In the genomic region with DNA sequence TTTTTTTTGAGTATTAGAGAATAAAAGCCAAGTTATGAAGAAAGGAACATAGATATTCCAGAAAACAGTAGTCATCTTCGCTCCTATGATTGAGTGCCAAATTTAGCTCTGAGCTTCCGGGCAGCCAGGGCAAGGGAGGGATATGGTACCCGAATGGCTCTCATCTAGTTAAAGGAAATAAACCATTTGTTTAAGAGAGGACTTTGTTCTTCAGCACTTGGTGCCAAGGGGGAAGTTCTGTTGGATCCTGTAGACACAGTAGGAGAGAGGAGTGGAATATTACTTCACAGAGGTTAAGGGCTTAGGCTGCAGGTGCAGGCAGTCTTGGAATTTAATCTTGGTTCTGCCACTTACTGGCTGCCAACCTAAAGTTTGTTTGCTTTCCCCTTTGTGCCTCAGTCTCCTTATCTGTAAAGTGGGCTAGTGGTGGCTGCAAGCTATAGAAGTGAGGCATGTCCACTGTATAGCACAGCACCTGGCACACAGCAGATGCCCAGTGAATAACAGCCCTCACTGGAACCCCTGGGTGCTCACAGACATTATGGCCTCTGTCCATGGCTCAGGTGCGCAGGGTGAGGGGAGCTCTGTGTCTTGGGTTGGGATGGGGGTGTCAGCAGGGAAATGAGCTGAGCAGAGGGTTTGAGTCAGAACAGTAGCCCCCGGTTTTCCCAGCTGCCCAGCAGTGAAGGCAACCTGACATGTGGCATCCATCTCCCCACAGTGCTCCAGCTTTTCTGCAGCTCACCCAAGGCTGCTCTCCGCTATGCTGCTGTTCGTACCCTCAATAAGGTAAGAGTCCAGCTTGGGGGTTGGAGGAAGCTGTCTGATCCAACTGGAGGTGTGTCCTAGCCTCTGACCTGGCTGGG, we compare ENCODE assay signal across 19 cellular contexts. TPM values are rescaled to one million over a fixed set of nuclear protein-coding genes. Genes with fewer than 3 reads are reported as not detected.
A peak's percentile ranks its signal among the peaks of the same experiment; 100 is the strongest.
DNase-seq lines count a peak whose midpoint lies in the region; ATAC-seq and TF ChIP-seq lines count a peak whose summit lies in the region.
"Had no signal": no experiment of that assay in that cellular context is flagged by ENCODE, and none has a peak within 500 bp of the region (broad histone marks: within the 10 kb centered on the region; RNA-seq: fewer than 3 reads in every experiment).

No MANE protein-coding gene starts in this region.

- peaks cover 7% of the 10 kb centered on the region for H3K4me1 Mint-ChIP-seq in activated naive CD8-positive, alpha-beta T cell (ENCODE audit: low read depth)
- peaks cover 2% of the 10 kb centered on the region for H3K4me1 Mint-ChIP-seq in activated naive CD8-positive, alpha-beta T cell treated with anti-CD3 and anti-CD28 coated beads for 36 hours
- peaks cover 8 to 14% of the 10 kb centered on the region in 2 donors for H3K4me1 Mint-ChIP-seq in effector memory CD8-positive, alpha-beta T cell (ENCODE audit: low read depth in 2 of 2)
- H3K4me1 Mint-ChIP-seq in naive thymus-derived CD8-positive, alpha-beta T cell, result peaks cover 2 to 14% (median 12%) of the 10 kb centered on the region in 4 donors

- no peaks in the 10 kb centered on the region for H3K27me3 Mint-ChIP-seq in activated naive CD8-positive, alpha-beta T cell
- no peaks in the 10 kb centered on the region for H3K27me3 Mint-ChIP-seq in activated naive CD8-positive, alpha-beta T cell treated with anti-CD3 and anti-CD28 coated beads for 36 hours
- no peaks in the 10 kb centered on the region for H3K27me3 Mint-ChIP-seq in effector memory CD8-positive, alpha-beta T cell
- H3K27me3 Mint-ChIP-seq in naive thymus-derived CD8-positive, alpha-beta T cell, result no peaks in the 10 kb centered on the region
- H3K27me3 Mint-ChIP-seq: CD8-positive, alpha-beta memory T cell; IgD-negative memory B cell had no signal

- H3K4me3 Mint-ChIP-seq in activated naive CD8-positive, alpha-beta T cell, result no peak overlapping the region
- H3K4me3 Mint-ChIP-seq in activated naive CD8-positive, alpha-beta T cell treated with anti-CD3 and anti-CD28 coated beads for 36 hours, result no peak overlapping the region
- no peak overlapping the region for H3K4me3 Mint-ChIP-seq in effector memory CD8-positive, alpha-beta T cell
- no peak overlapping the region for H3K4me3 Mint-ChIP-seq in naive thymus-derived CD8-positive, alpha-beta T cell
- H3K4me3 Mint-ChIP-seq: CD8-positive, alpha-beta memory T cell; IgD-negative memory B cell had no signal

- no peak for DNase-seq in activated naive CD8-positive, alpha-beta T cell treated with anti-CD3 and anti-CD28 coated beads for 36 hours
- DNase-seq in effector memory CD8-positive, alpha-beta T cell, result no peak
- DNase-seq in upper lobe of right lung, result peak; percentile 37
- DNase-seq in WERI-Rb-1, result no peak
- no peak for DNase-seq in naive thymus-derived CD8-positive, alpha-beta T cell
- DNase-seq in NOMO-1 treated with DMSO at 0.1 percent for 48 hours (lab: John Stamatoyannopoulos, UW; ENCODE audit: unreplicated experiment), result no peak
- DNase-seq: CD8-positive, alpha-beta memory T cell; DMS79 treated with DMSO at 0.1 percent for 48 hours; H7; NCI-H1417 treated with DMSO at 0.1 percent for 48 hours; NCI-H2029 treated with DMSO at 0.1 percent for 48 hours; NCI-H510A; NCI-H774 had no signal

- no peak overlapping the region for H3K4me3 ChIP-seq in mucosa of rectum (ENCODE audit: low read length in 2 of 2)
- no peak overlapping the region for H3K4me3 ChIP-seq in upper lobe of right lung
- H3K4me3 ChIP-seq in WERI-Rb-1 (ENCODE audit: low read depth, low read length), result no peak overlapping the region
- H3K4me3 ChIP-seq: A549; BLaER1 treated with 17β-estradiol and CSF1 and Interleukin-3, amounts not matched to agents 10 nM and 100 nM had no signal

- H3K4me1 ChIP-seq in mucosa of rectum (ENCODE audit: control insufficient read depth in 2 of 2, insufficient read depth in 2 of 2, low read length in 2 of 2), result peaks cover 7% of the 10 kb centered on the region in 2 donors
- H3K4me1 ChIP-seq in upper lobe of right lung, result no peaks in the 10 kb centered on the region
- H3K4me1 ChIP-seq: A549; BLaER1 treated with 17β-estradiol and CSF1 and Interleukin-3, amounts not matched to agents 10 nM and 100 nM had no signal

- no peaks in the 10 kb centered on the region for H3K9me3 Mint-ChIP-seq in activated naive CD8-positive, alpha-beta T cell (ENCODE audit: low read depth)
- H3K9me3 Mint-ChIP-seq in activated naive CD8-positive, alpha-beta T cell treated with anti-CD3 and anti-CD28 coated beads for 36 hours, result no peaks in the 10 kb centered on the region
- H3K9me3 Mint-ChIP-seq in effector memory CD8-positive, alpha-beta T cell, result no peaks in the 10 kb centered on the region
- no peaks in the 10 kb centered on the region for H3K9me3 Mint-ChIP-seq in naive thymus-derived CD8-positive, alpha-beta T cell
- H3K9me3 Mint-ChIP-seq: CD8-positive, alpha-beta memory T cell; IgD-negative memory B cell had no signal

- POLR2A ChIA-PET in naive thymus-derived CD8-positive, alpha-beta T cell (lab: Charles Lee), result interaction anchor here (1.3 kb wide), 1 partner anchor 73 kb away, joined by 5 read pairs; no protein-coding TSS in a partner anchor

- TF ChIP-seq CTCF in upper lobe of right lung (IDR thresholded peaks at IDR 0.05), result no peak
- no peak for TF ChIP-seq CTCF in WERI-Rb-1 (IDR thresholded peaks at IDR 0.05; ENCODE audit: low read depth, low read length)

- H3K27me3 ChIP-seq in mucosa of rectum (ENCODE audit: control insufficient read depth in 2 of 2, insufficient read depth in 2 of 2, low read length in 2 of 2), result no peaks in the 10 kb centered on the region
- no peaks in the 10 kb centered on the region for H3K27me3 ChIP-seq in upper lobe of right lung
- no peaks in the 10 kb centered on the region for H3K27me3 ChIP-seq in WERI-Rb-1 (ENCODE audit: insufficient read depth, low read depth, severe bottlenecking)
- H3K27me3 ChIP-seq: BLaER1 treated with 17β-estradiol and CSF1 and Interleukin-3, amounts not matched to agents 10 nM and 100 nM had no signal

- H3K9me3 ChIP-seq in mucosa of rectum (ENCODE audit: control insufficient read depth in 2 of 2, low read length in 2 of 2) (no peaks in the 10 kb centered on the region), upper lobe of right lung (no peaks in the 10 kb centered on the region), WERI-Rb-1 (ENCODE audit: severe bottlenecking) (no peaks in the 10 kb centered on the region)
- H3K9me3 ChIP-seq: A549; BLaER1 treated with 17β-estradiol and CSF1 and Interleukin-3, amounts not matched to agents 10 nM and 100 nM had no signal

- peak overlapping the region; percentile 41 for H3K27ac Mint-ChIP-seq in activated naive CD8-positive, alpha-beta T cell
- no peak overlapping the region for H3K27ac Mint-ChIP-seq in activated naive CD8-positive, alpha-beta T cell treated with anti-CD3 and anti-CD28 coated beads for 36 hours
- H3K27ac Mint-ChIP-seq in effector memory CD8-positive, alpha-beta T cell, result peak overlapping the region; percentile 2 to 9
- peak overlapping the region in 3 of 10 donors; percentile 11 to 79 (median 43) for H3K27ac Mint-ChIP-seq in naive thymus-derived CD8-positive, alpha-beta T cell

- H3K9ac ChIP-seq in mucosa of rectum (ENCODE audit: low read depth in 1 of 2, low read length in 2 of 2), result no peak overlapping the region
- H3K9ac ChIP-seq: BLaER1 treated with 17β-estradiol and CSF1 and Interleukin-3, amounts not matched to agents 10 nM and 100 nM had no signal

- H3K36me3 Mint-ChIP-seq in activated naive CD8-positive, alpha-beta T cell, result peaks cover 6% of the 10 kb centered on the region
- H3K36me3 Mint-ChIP-seq in activated naive CD8-positive, alpha-beta T cell treated with anti-CD3 and anti-CD28 coated beads for 36 hours, result peaks cover 22% of the 10 kb centered on the region
- H3K36me3 Mint-ChIP-seq in effector memory CD8-positive, alpha-beta T cell (ENCODE audit: insufficient read depth), result peaks cover 90% of the 10 kb centered on the region
- H3K36me3 Mint-ChIP-seq in naive thymus-derived CD8-positive, alpha-beta T cell, result peaks cover 4 to 96% (median 22%) of the 10 kb centered on the region in 3 donors

- peak overlapping the region; percentile 58 to 63 for H3K27ac ChIP-seq in mucosa of rectum (ENCODE audit: low read depth in 2 of 2, low read length in 2 of 2)
- H3K27ac ChIP-seq in upper lobe of right lung, result no peak overlapping the region
- no peak overlapping the region for H3K27ac ChIP-seq in WERI-Rb-1
- H3K27ac ChIP-seq: A549; BLaER1 treated with 17β-estradiol and CSF1 and Interleukin-3, amounts not matched to agents 10 nM and 100 nM had no signal

- H3K36me3 ChIP-seq in mucosa of rectum (ENCODE audit: control insufficient read depth in 2 of 2, insufficient read depth in 2 of 2, low read length in 2 of 2) (peaks cover 83 to 85% of the 10 kb centered on the region in 2 donors), upper lobe of right lung (peaks cover 100% of the 10 kb centered on the region), WERI-Rb-1 (peaks cover 82% of the 10 kb centered on the region)

- ATAC-seq in effector memory CD8-positive, alpha-beta T cell (replicated peaks), result no peak
- ATAC-seq in upper lobe of right lung, result peak; percentile 7
- no peak for ATAC-seq in naive thymus-derived CD8-positive, alpha-beta T cell
- ATAC-seq: A549, Right ventricle myocardium inferior had no signal

- intact Hi-C loops in upper lobe of right lung (cut with DNase I), result no loop called here

RNA-seq across cellular contexts. Expression of gene COPG1, which starts 10.4 kb away (rescaled TPM):
- 100 to 1,000 TPM; 128 to 132 TPM for total RNA-seq in activated naive CD8-positive, alpha-beta T cell treated with anti-CD3 and anti-CD28 coated beads for 36 hours
- 149 TPM for total RNA-seq in upper lobe of right lung
- total RNA-seq in naive thymus-derived CD8-positive, alpha-beta T cell, result 100 to 1,000 TPM; 106 to 113 TPM
- polyA plus RNA-seq in naive thymus-derived CD8-positive, alpha-beta T cell, result 10 to 100 TPM; 54.0 to 75.5 (median 58.5) TPM

RNA-seq across cellular contexts. Expression of gene HMCES, which starts 18.8 kb away (rescaled TPM):
- 10 to 100 TPM; 83.6 to 83.7 TPM for total RNA-seq in activated naive CD8-positive, alpha-beta T cell treated with anti-CD3 and anti-CD28 coated beads for 36 hours
- 34.8 TPM for total RNA-seq in upper lobe of right lung
- total RNA-seq in naive thymus-derived CD8-positive, alpha-beta T cell, result 10 to 100 TPM; 54.5 to 62.2 TPM
- 100 to 1,000 TPM in 1 of 3 donors, 10 to 100 TPM in 2; 82.2 to 112 (median 83.9) TPM for polyA plus RNA-seq in naive thymus-derived CD8-positive, alpha-beta T cell

Comparison
In these comparisons a context has a peak if more than half of its experiments do, and no peak if none do; other contexts are left out.
1. H3K27ac ChIP-seq: peak in mucosa of rectum (2 of 2); none in upper lobe of right lung (single experiment) and WERI-Rb-1 (single experiment).